Comparison of ENCODE assay signal across 29 cellular contexts in genomic region chr13:75407473-75407872, GRCh38.
"Had no signal": no experiment of that assay in that cellular context is flagged by ENCODE, and none has a peak within 500 bp of the region (broad histone marks: within the 10 kb centered on the region; RNA-seq: fewer than 3 reads in every experiment).

No MANE protein-coding gene starts in this region.

- H3K27ac ChIP-seq: colonic mucosa, epithelial cell of prostate, hepatocyte, lower lobe of right lung, neutrophil, spleen, suprapubic skin, tibial artery, upper lobe of right lung, WERI-Rb-1 had no signal

- H2AFZ ChIP-seq: hepatocyte had no signal

- DNase-seq: activated CD4-positive, alpha-beta T cell treated with anti-CD3 and anti-CD28 coated beads, Interleukin-2, amount 50 U/mL, for 1 hour; activated CD4-positive, CD25-positive, alpha-beta regulatory T cell treated with anti-CD3 and anti-CD28 coated beads, Interleukin-2, amount 50 U/mL, for 72 hours; activated CD8-positive, alpha-beta T cell treated with anti-CD3 and anti-CD28 coated beads for 36 hours; activated naive CD4-positive, alpha-beta T cell; activated T-cell treated with anti-CD3 and anti-CD28 coated beads, Interleukin-2, amount 50 U/mL, for 48 hours; anterior cingulate cortex; cerebellar nuclear complex; colonic mucosa; effector CD8-positive, alpha-beta T cell; esophagus squamous epithelium; foreskin melanocyte; lower lobe of right lung; mesenchymal stem cell; natural killer cell; retina; spleen; stimulated activated naive CD4-positive, alpha-beta T cell; T-helper 17 cell; T1000; tibial artery; upper lobe of right lung; WERI-Rb-1 had no signal

- H3K9me3 ChIP-seq: colonic mucosa, esophagus squamous epithelium, lower lobe of right lung, neutrophil, spleen, suprapubic skin, tibial artery, upper lobe of right lung had no signal

- H3K9me3 Mint-ChIP-seq: activated CD8-positive, alpha-beta T cell treated with anti-CD3 and anti-CD28 coated beads for 36 hours; natural killer cell had no signal

- H3K27me3 Mint-ChIP-seq: activated naive CD8-positive, alpha-beta T cell; progenitor cell of endocrine pancreas had no signal

- FAIRE-seq: endometrium had no signal

- H3K4me2 ChIP-seq: hepatocyte had no signal

- H3K4me1 Mint-ChIP-seq: natural killer cell, T-helper 17 cell had no signal

- ATAC-seq: activated CD8-positive, alpha-beta T cell treated with anti-CD3 and anti-CD28 coated beads for 36 hours; lower lobe of right lung; natural killer cell; T-helper 17 cell; upper lobe of right lung had no signal

- H3K36me3 Mint-ChIP-seq: activated naive CD8-positive, alpha-beta T cell; natural killer cell had no signal

- H3K4me1 ChIP-seq: colonic mucosa, lower lobe of right lung, spleen, upper lobe of right lung had no signal

- H3K4me3 Mint-ChIP-seq: activated CD8-positive, alpha-beta T cell treated with anti-CD3 and anti-CD28 coated beads for 36 hours; activated naive CD8-positive, alpha-beta T cell; natural killer cell; T-helper 17 cell had no signal

- H3K27me3 ChIP-seq: colonic mucosa, esophagus squamous epithelium, hepatocyte, neutrophil, spleen, suprapubic skin, tibial artery, upper lobe of right lung had no signal

- H3K36me3 ChIP-seq: colonic mucosa, esophagus squamous epithelium, lower lobe of right lung, neutrophil, spleen, suprapubic skin, tibial artery, upper lobe of right lung, WERI-Rb-1 had no signal

- H3K27ac Mint-ChIP-seq: activated CD8-positive, alpha-beta T cell treated with anti-CD3 and anti-CD28 coated beads for 36 hours; activated naive CD8-positive, alpha-beta T cell; natural killer cell; progenitor cell of endocrine pancreas; T-helper 17 cell had no signal

- H3K4me3 ChIP-seq: colonic mucosa, esophagus squamous epithelium, hepatocyte, lower lobe of right lung, spleen, suprapubic skin, tibial artery, upper lobe of right lung had no signal
